24 cellular contexts compared by ENCODE assay signal in the genomic region with DNA sequence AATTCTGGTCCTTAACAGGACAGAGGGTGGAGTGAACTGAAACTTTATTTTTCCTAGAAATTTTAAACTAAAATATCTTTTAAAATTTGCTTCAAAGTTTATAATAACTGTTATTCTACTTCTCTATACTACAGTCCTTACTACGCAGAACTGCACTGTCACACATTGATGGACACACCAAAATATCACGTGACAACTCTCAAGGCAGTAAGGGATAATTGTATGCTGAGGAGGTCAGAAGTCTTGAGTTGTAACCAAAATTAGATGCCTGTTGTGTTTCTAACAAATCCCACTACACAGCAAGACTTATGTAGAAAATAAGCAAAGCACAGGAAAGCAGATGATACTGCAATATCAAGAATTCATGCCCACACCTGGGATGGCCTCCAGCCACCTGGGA.
"Had no signal": no experiment of that assay in that cellular context is flagged by ENCODE, and none has a peak within 500 bp of the region (broad histone marks: within the 10 kb centered on the region; RNA-seq: fewer than 3 reads in every experiment).

No MANE protein-coding gene starts in this region.

- H2AFZ ChIP-seq: neural progenitor cell, parathyroid adenoma had no signal

- H3K4me3 ChIP-seq: neural progenitor cell, ovary, psoas muscle, right lobe of liver, sigmoid colon, stomach, thoracic aorta, thyroid gland, tibial nerve, upper lobe of left lung, vagina had no signal

- H3K4me1 ChIP-seq: parathyroid adenoma, psoas muscle, right lobe of liver, sigmoid colon, stomach, thyroid gland, tibial nerve, upper lobe of left lung, vagina had no signal

- ATAC-seq: psoas muscle; right lobe of liver; stimulated activated effector memory CD8-positive, alpha-beta T cell treated with anti-CD3 and anti-CD28 coated beads, Interleukin-12 subunit alpha, Interleukin-12 subunit beta, amount 100 ng/mL, for 72 hours; stimulated activated naive B cell treated with anti-CD40 and anti-IgM and Interleukin-4, amounts not matched to agents 10 μg/mL and 1 μg/mL and 100 μg/mL, for 72 hours had no signal

- H3K79me2 ChIP-seq: parathyroid adenoma had no signal

- H3K4me2 ChIP-seq: neural progenitor cell had no signal

- H3K9ac ChIP-seq: neural progenitor cell, parathyroid adenoma had no signal

- H3K9me3 ChIP-seq: ovary, psoas muscle, right lobe of liver, sigmoid colon, stomach, thyroid gland, upper lobe of left lung, vagina had no signal

- H3K27ac ChIP-seq: neural progenitor cell, ovary, parathyroid adenoma, psoas muscle, right lobe of liver, sigmoid colon, stomach, thoracic aorta, thyroid gland, tibial nerve, upper lobe of left lung, vagina had no signal

- DNase-seq: occipital lobe; ovary; posterior cingulate gyrus; psoas muscle; right lobe of liver; sigmoid colon; small intestine; stimulated activated CD4-positive, alpha-beta T cell treated with anti-CD3 and anti-CD28 coated beads, Interleukin-15, amount 100 ng/mL, for 24 hours; stimulated activated CD4-positive, alpha-beta T cell treated with anti-CD3 and anti-CD28 coated beads, Interleukin-2, amount 100 ng/mL, for 24 hours; stimulated activated CD4-positive, alpha-beta T cell treated with anti-CD3 and anti-CD28 coated beads, Interleukin-2, amount 100 ng/mL, for 48 hours; stimulated activated CD4-positive, alpha-beta T cell treated with anti-CD3 and anti-CD28 coated beads, Interleukin-4, amount 100 ng/mL, for 24 hours; stimulated activated naive B cell treated with anti-CD40 and anti-IgM and Interleukin-4, amounts not matched to agents 10 μg/mL and 1 μg/mL and 100 μg/mL, for 72 hours; stimulated activated naive CD4-positive, alpha-beta T cell treated with Interleukin-2 at 50 U/mL for 16 hours; stomach; thyroid gland; trophoblast cell; upper lobe of left lung had no signal

- FAIRE-seq: small intestine, urothelium cell line had no signal

- H3K27me3 ChIP-seq: neural progenitor cell, ovary, right lobe of liver, sigmoid colon, stomach, thyroid gland, tibial nerve, upper lobe of left lung, vagina had no signal

- H3K36me3 ChIP-seq: neural progenitor cell, ovary, right lobe of liver, sigmoid colon, stomach, thoracic aorta, thyroid gland, tibial nerve, upper lobe of left lung, vagina had no signal
